ENCODE assay signal across 18 cellular contexts in genomic region chr17:76036497-76037380, GRCh38. TPM values are rescaled to one million over a fixed set of nuclear protein-coding genes. Genes with fewer than 3 reads are reported as not detected.
DNase-seq lines count a peak whose midpoint lies in the region; ATAC-seq and TF ChIP-seq lines count a peak whose summit lies in the region.
"Had no signal": no experiment of that assay in that cellular context is flagged by ENCODE, and none has a peak within 500 bp of the region (broad histone marks: within the 10 kb centered on the region; RNA-seq: fewer than 3 reads in every experiment).

No MANE protein-coding gene starts in this region.

- H3K27me3 ChIP-seq in body of pancreas, result no peaks in the 10 kb centered on the region

- intact Hi-C loops in body of pancreas (cut with DNase I), result no loop called here

- H3K9me3 Mint-ChIP-seq in activated naive CD4-positive, alpha-beta T cell treated with anti-CD3 and anti-CD28 coated beads, Interleukin-2, amount 50 U/mL, for 24 hours, result no peaks in the 10 kb centered on the region
- no peaks in the 10 kb centered on the region for H3K9me3 Mint-ChIP-seq in type B pancreatic cell
- H3K9me3 Mint-ChIP-seq: activated CD4-positive, alpha-beta T cell treated with anti-CD3 and anti-CD28 coated beads, Interleukin-2, amount 10 ng/mL, durations not matched to agents 24 days and 14 days; activated T-cell treated with anti-CD3 and anti-CD28 coated beads, Interleukin-2, amount 50 U/mL, for 72 hours; neural crest cell had no signal

- TF ChIP-seq POLR2A in body of pancreas (IDR thresholded peaks at IDR 0.05), result no peak

- TF ChIP-seq CTCF in body of pancreas (IDR thresholded peaks at IDR 0.05) (no peak), type B pancreatic cell (conservative IDR thresholded peaks at IDR 0.05) (no peak), GM10266 (IDR thresholded peaks at IDR 0.05; ENCODE audit: control insufficient read depth, insufficient read depth, low read depth, missing control alignments) (no peak)

- H3K4me3 Mint-ChIP-seq in activated naive CD4-positive, alpha-beta T cell treated with anti-CD3 and anti-CD28 coated beads, Interleukin-2, amount 50 U/mL, for 24 hours, result no peak overlapping the region
- H3K4me3 Mint-ChIP-seq in type B pancreatic cell, result no peak overlapping the region
- H3K4me3 Mint-ChIP-seq: activated CD4-positive, alpha-beta T cell treated with anti-CD3 and anti-CD28 coated beads, Interleukin-2, amount 10 ng/mL, durations not matched to agents 24 days and 14 days; activated T-cell treated with anti-CD3 and anti-CD28 coated beads, Interleukin-2, amount 50 U/mL, for 72 hours; neural crest cell had no signal

- ATAC-seq in body of pancreas, result peak; percentile 15
- peak; percentile 81 for ATAC-seq in left lobe of liver
- ATAC-seq: activated T-cell treated with anti-CD3 and anti-CD28 coated beads, Interleukin-2, amount 50 U/mL, for 72 hours had no signal

- H3K4me3 ChIP-seq in body of pancreas, result no peak overlapping the region

- peaks cover 6% of the 10 kb centered on the region for H3K36me3 Mint-ChIP-seq in activated naive CD4-positive, alpha-beta T cell treated with anti-CD3 and anti-CD28 coated beads, Interleukin-2, amount 50 U/mL, for 24 hours
- H3K36me3 Mint-ChIP-seq in type B pancreatic cell, result peaks cover 34% of the 10 kb centered on the region

- peak overlapping the region; percentile 62 for H3K27ac Mint-ChIP-seq in activated naive CD4-positive, alpha-beta T cell treated with anti-CD3 and anti-CD28 coated beads, Interleukin-2, amount 50 U/mL, for 24 hours
- H3K27ac Mint-ChIP-seq in type B pancreatic cell, result peak overlapping the region; percentile 60
- H3K27ac Mint-ChIP-seq: activated CD4-positive, alpha-beta T cell treated with anti-CD3 and anti-CD28 coated beads, Interleukin-2, amount 10 ng/mL, durations not matched to agents 24 days and 14 days had no signal

- no peaks in the 10 kb centered on the region for H3K9me3 ChIP-seq in body of pancreas

- no peak overlapping the region for H3K27ac ChIP-seq in body of pancreas

- peaks cover 6 to 33% of the 10 kb centered on the region in 2 donors for H3K36me3 ChIP-seq in body of pancreas (replicated peaks in 1 of 2; ENCODE audit: insufficient read depth in 1 of 2, low read depth in 2 of 2)

- 52 to 54% methylated on average over 20 to 26 of the region's 26 CpGs for WGBS in body of pancreas, 2 donors

- no peaks in the 10 kb centered on the region for H3K27me3 Mint-ChIP-seq in activated naive CD4-positive, alpha-beta T cell treated with anti-CD3 and anti-CD28 coated beads, Interleukin-2, amount 50 U/mL, for 24 hours
- H3K27me3 Mint-ChIP-seq in type B pancreatic cell, result no peaks in the 10 kb centered on the region
- H3K27me3 Mint-ChIP-seq: activated CD4-positive, alpha-beta T cell treated with anti-CD3 and anti-CD28 coated beads, Interleukin-2, amount 10 ng/mL, durations not matched to agents 24 days and 14 days had no signal

- peaks cover 16% of the 10 kb centered on the region for H3K4me1 ChIP-seq in body of pancreas

- peaks cover 12% of the 10 kb centered on the region for H3K4me1 Mint-ChIP-seq in activated naive CD4-positive, alpha-beta T cell treated with anti-CD3 and anti-CD28 coated beads, Interleukin-2, amount 50 U/mL, for 24 hours
- peaks cover 23% of the 10 kb centered on the region for H3K4me1 Mint-ChIP-seq in type B pancreatic cell (ENCODE audit: unreplicated experiment)
- H3K4me1 Mint-ChIP-seq: neural crest cell had no signal

- no peak for DNase-seq in activated naive CD4-positive, alpha-beta T cell treated with anti-CD3 and anti-CD28 coated beads, Interleukin-2, amount 50 U/mL, for 16 hours
- DNase-seq in body of pancreas (peak in 1 of 4 donors; percentile 20), left lobe of liver (ENCODE audit: low spot score) (no peak), type B pancreatic cell (ENCODE audit: extremely low spot score, unreplicated experiment) (no peak), GM10266 (ENCODE audit: extremely low spot score) (no peak), superior temporal gyrus (ENCODE audit: extremely low spot score) (no peak), DMS153 treated with DMSO at 0.1 percent for 48 hours (lab: John Stamatoyannopoulos, UW; ENCODE audit: unreplicated experiment) (no peak)
- DNase-seq: activated CD4-positive, alpha-beta T cell treated with anti-CD3 and anti-CD28 coated beads, Interleukin-2, amount 10 ng/mL, durations not matched to agents 24 days and 14 days; activated T-cell treated with anti-CD3 and anti-CD28 coated beads, Interleukin-2, amount 50 U/mL, for 72 hours; aorta; left cardiac atrium; NCI-H1092 treated with DMSO at 0.1 percent for 48 hours; NCI-H446 treated with DMSO at 0.1 percent for 48 hours; small intestine had no signal

RNA-seq across cellular contexts. Expression of gene EVPL, which starts 9.6 kb away (rescaled TPM):
- total RNA-seq in body of pancreas, result 10 to 100 TPM in 1 of 2 donors, 1 to 10 TPM in 1; 4.9 to 13.0 TPM
- 0.53 TPM for total RNA-seq in left lobe of liver
- total RNA-seq in type B pancreatic cell (ENCODE audit: low replicate concordance), result 31.9 and 116 TPM in 2 replicates
- total RNA-seq: neural crest cell, RPMI7951 had no signal

RNA-seq across cellular contexts. Expression of gene SRP68, which starts 35.6 kb away (rescaled TPM):
- total RNA-seq in body of pancreas (10 to 100 TPM; 26.2 to 27.7 TPM), left lobe of liver (30.8 TPM), type B pancreatic cell (ENCODE audit: low replicate concordance) (86.7 and 89.6 TPM in 2 replicates)

RNA-seq across cellular contexts. Expression of gene CDK3, which starts 36.1 kb away (rescaled TPM):
- 1 to 10 TPM; 3.4 to 4.9 TPM for total RNA-seq in body of pancreas
- total RNA-seq in left lobe of liver, result 3.6 TPM
- 11.5 and 14.1 TPM in 2 replicates for total RNA-seq in type B pancreatic cell (ENCODE audit: low replicate concordance)

RNA-seq across cellular contexts. Expression of gene GALR2, which starts 37.8 kb away (rescaled TPM):
- total RNA-seq in body of pancreas (under 1 TPM in 1 of 2 donors, not detected in 1; 0.52 TPM), left lobe of liver (not detected), type B pancreatic cell (ENCODE audit: low replicate concordance) (0.94 and 1.3 TPM in 2 replicates)
- total RNA-seq: aorta, left cardiac atrium, neural crest cell, RPMI7951, temporal lobe had no signal

RNA-seq across cellular contexts. Expression of gene ZACN, which starts 42.2 kb away (rescaled TPM):
- total RNA-seq in body of pancreas (not detected), left lobe of liver (not detected), type B pancreatic cell (ENCODE audit: low replicate concordance) (0.29 TPM in 1 of 2 replicates, not detected in the other)
- total RNA-seq: aorta, left cardiac atrium, RPMI7951, temporal lobe had no signal
